Comparison of ENCODE assay signal across 8 cellular contexts in the genomic region with DNA sequence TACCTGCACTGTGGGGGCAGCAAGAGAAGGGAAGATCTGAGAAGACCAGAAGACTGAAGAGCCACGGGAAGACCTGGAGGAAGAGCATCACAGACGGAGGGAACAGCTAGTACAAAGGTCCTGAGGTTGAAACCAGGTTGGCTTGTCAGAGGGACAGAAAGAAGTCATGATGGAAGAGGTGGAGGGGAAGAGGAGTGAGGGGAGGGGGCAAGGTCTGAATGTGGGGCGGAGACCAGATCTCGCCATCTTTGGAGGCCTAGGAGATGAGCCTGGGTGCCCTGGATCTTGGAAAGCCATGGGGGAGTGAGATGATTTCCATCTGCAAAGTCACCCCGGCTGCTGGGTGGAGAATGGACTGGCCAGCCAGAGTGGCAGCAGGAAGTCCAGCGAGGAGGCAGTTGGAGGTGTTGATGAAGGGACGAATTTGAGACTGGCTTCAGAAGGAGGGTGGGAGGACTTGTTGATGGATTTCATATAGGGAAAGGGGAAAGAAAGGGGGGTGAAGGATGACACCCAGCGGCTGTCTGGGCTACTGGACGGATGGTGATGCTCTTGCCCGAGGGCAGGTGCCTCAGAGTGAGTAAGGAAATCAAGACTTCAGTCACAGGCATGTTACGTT. TPM values are rescaled to one million over a fixed set of nuclear protein-coding genes. Genes with fewer than 3 reads are reported as not detected.
DNase-seq lines count a peak whose midpoint lies in the region; ATAC-seq and TF ChIP-seq lines count a peak whose summit lies in the region.

No MANE protein-coding gene starts in this region.

- peak overlapping the region; percentile 88 for H3K27ac Mint-ChIP-seq in activated T-helper 2 cell treated with anti-CD3 and anti-CD28 coated beads, Interferon-gamma antibody, Interleukin-2, Interleukin-4, amounts not matched to agents 10 μg/mL and 5 μg/mL and 100 μg/mL, durations not matched to agents 14 hours and 24 hours and 36 hours

- intact Hi-C loops in activated T-helper 2 cell treated with anti-CD3 and anti-CD28 coated beads, Interferon-gamma antibody, Interleukin-2, Interleukin-4, amounts not matched to agents 10 μg/mL and 5 μg/mL and 100 μg/mL, durations not matched to agents 14 hours and 24 hours and 36 hours (cut with micrococcal nuclease), result no loop called here
- intact Hi-C loops in left lung (cut with DNase I) (no loop called here), testis (cut with DNase I; ENCODE audit: low total_unique reads) (no loop called here)

- no peak for TF ChIP-seq CTCF in left lung (IDR thresholded peaks at IDR 0.05)
- no peak for TF ChIP-seq CTCF in testis (IDR thresholded peaks at IDR 0.05)

- DNase-seq in activated T-cell treated with anti-CD3 and anti-CD28 coated beads, Interleukin-2, amount 50 U/mL, for 4 hours, result no peak
- no peak for DNase-seq in activated T-cell treated with anti-CD3 and anti-CD28 coated beads for 4 hours
- DNase-seq in activated T-helper 2 cell treated with anti-CD3 and anti-CD28 coated beads, Interferon-gamma antibody, Interleukin-2, Interleukin-4, amounts not matched to agents 10 μg/mL and 5 μg/mL and 100 μg/mL, durations not matched to agents 14 hours and 24 hours and 36 hours (ENCODE audit: low spot score), result no peak
- peak in 1 of 2 donors; percentile 27 for DNase-seq in left lung
- no peak for DNase-seq in testis
- no peak for DNase-seq in cerebellum (ENCODE audit: low spot score)

- H3K9me3 ChIP-seq in left lung (no peaks in the 10 kb centered on the region), testis (no peaks in the 10 kb centered on the region)

- H3K4me3 ChIP-seq in left lung (peak overlapping the region in 1 of 2 donors; percentile 46), testis (no peak overlapping the region)

- H3K27ac ChIP-seq in left lung (peak overlapping the region; percentile 88 to 91), testis (peak overlapping the region; percentile 94 to 97)

- no peaks in the 10 kb centered on the region for H3K9me3 Mint-ChIP-seq in activated T-cell treated with anti-CD3 and anti-CD28 coated beads, Interleukin-2, amount 50 U/mL, for 4 hours
- no peaks in the 10 kb centered on the region for H3K9me3 Mint-ChIP-seq in activated T-helper 2 cell treated with anti-CD3 and anti-CD28 coated beads, Interferon-gamma antibody, Interleukin-2, Interleukin-4, amounts not matched to agents 10 μg/mL and 5 μg/mL and 100 μg/mL, durations not matched to agents 14 hours and 24 hours and 36 hours

- H3K27me3 Mint-ChIP-seq in activated T-cell treated with anti-CD3 and anti-CD28 coated beads, Interleukin-2, amount 50 U/mL, for 4 hours (ENCODE audit: low read depth), result peaks cover 4% of the 10 kb centered on the region
- H3K27me3 Mint-ChIP-seq in activated T-helper 2 cell treated with anti-CD3 and anti-CD28 coated beads, Interferon-gamma antibody, Interleukin-2, Interleukin-4, amounts not matched to agents 10 μg/mL and 5 μg/mL and 100 μg/mL, durations not matched to agents 14 hours and 24 hours and 36 hours (ENCODE audit: low read depth), result peaks cover 3% of the 10 kb centered on the region

- no peaks in the 10 kb centered on the region for H3K27me3 ChIP-seq in left lung
- H3K27me3 ChIP-seq in testis, result no peaks in the 10 kb centered on the region

- no peak for ATAC-seq in activated T-cell treated with anti-CD3 and anti-CD28 coated beads, Interleukin-2, amount 50 U/mL, for 4 hours
- ATAC-seq in left lung (no peak), GM19324 (IDR thresholded peaks at IDR 0.05; ENCODE audit: low FRiP score, unreplicated experiment) (no peak), GM21737 (IDR thresholded peaks at IDR 0.05; ENCODE audit: unreplicated experiment) (no peak)

- no peak for TF ChIP-seq POLR2A in testis (IDR thresholded peaks at IDR 0.05)

- H3K4me1 ChIP-seq in left lung, result peaks cover 6 to 21% of the 10 kb centered on the region in 2 donors
- H3K4me1 ChIP-seq in testis, result peaks cover 7% of the 10 kb centered on the region

- H3K4me3 Mint-ChIP-seq in activated T-cell treated with anti-CD3 and anti-CD28 coated beads, Interleukin-2, amount 50 U/mL, for 4 hours, result peak overlapping the region; percentile 82
- H3K4me3 Mint-ChIP-seq in activated T-helper 2 cell treated with anti-CD3 and anti-CD28 coated beads, Interferon-gamma antibody, Interleukin-2, Interleukin-4, amounts not matched to agents 10 μg/mL and 5 μg/mL and 100 μg/mL, durations not matched to agents 14 hours and 24 hours and 36 hours (ENCODE audit: low read depth), result peak overlapping the region; percentile 47

- H3K4me1 Mint-ChIP-seq in activated T-cell treated with anti-CD3 and anti-CD28 coated beads, Interleukin-2, amount 50 U/mL, for 4 hours (ENCODE audit: low read depth), result peaks cover 23% of the 10 kb centered on the region
- H3K4me1 Mint-ChIP-seq in activated T-helper 2 cell treated with anti-CD3 and anti-CD28 coated beads, Interferon-gamma antibody, Interleukin-2, Interleukin-4, amounts not matched to agents 10 μg/mL and 5 μg/mL and 100 μg/mL, durations not matched to agents 14 hours and 24 hours and 36 hours (ENCODE audit: low read depth), result peaks cover 28% of the 10 kb centered on the region

- WGBS in testis, 2 donors, result 60 to 77% methylated on average over 11 of the region's 11 CpGs

- H3K36me3 Mint-ChIP-seq in activated T-cell treated with anti-CD3 and anti-CD28 coated beads, Interleukin-2, amount 50 U/mL, for 4 hours (ENCODE audit: insufficient read depth), result peaks cover 1% of the 10 kb centered on the region
- H3K36me3 Mint-ChIP-seq in activated T-helper 2 cell treated with anti-CD3 and anti-CD28 coated beads, Interferon-gamma antibody, Interleukin-2, Interleukin-4, amounts not matched to agents 10 μg/mL and 5 μg/mL and 100 μg/mL, durations not matched to agents 14 hours and 24 hours and 36 hours (ENCODE audit: low read depth), result peaks cover 4% of the 10 kb centered on the region

- H3K36me3 ChIP-seq in left lung (no peaks in the 10 kb centered on the region), testis (ENCODE audit: low read depth, missing control alignments) (no peaks in the 10 kb centered on the region)

RNA-seq across cellular contexts. Expression of gene UBC, which starts 14.6 kb away (rescaled TPM):
- 100 to 1,000 TPM; 856 to 923 (median 865) TPM for total RNA-seq in activated T-cell treated with anti-CD3 and anti-CD28 coated beads, Interleukin-2, amount 50 U/mL, for 4 hours
- total RNA-seq in activated T-helper 2 cell treated with anti-CD3 and anti-CD28 coated beads, Interferon-gamma antibody, Interleukin-2, Interleukin-4, amounts not matched to agents 10 μg/mL and 5 μg/mL and 100 μg/mL, durations not matched to agents 14 hours and 24 hours and 36 hours, result 831 and 874 TPM in 2 replicates
- total RNA-seq in left lung (1,000 to 10,000 TPM in 1 of 2 donors, 100 to 1,000 TPM in 1; 933 to 1,095 TPM), testis (1,000 to 10,000 TPM; 1,262 to 1,458 TPM), cerebellum (507 TPM)
- 2,678 TPM for polyA plus RNA-seq in testis (ENCODE audit: insufficient read depth, low read depth, low replicate concordance)

RNA-seq across cellular contexts. Expression of gene DHX37, which starts 59.9 kb away (rescaled TPM):
- total RNA-seq in activated T-cell treated with anti-CD3 and anti-CD28 coated beads, Interleukin-2, amount 50 U/mL, for 4 hours, result 10 to 100 TPM; 85.1 to 86.3 (median 85.2) TPM
- 42.8 and 43.7 TPM in 2 replicates for total RNA-seq in activated T-helper 2 cell treated with anti-CD3 and anti-CD28 coated beads, Interferon-gamma antibody, Interleukin-2, Interleukin-4, amounts not matched to agents 10 μg/mL and 5 μg/mL and 100 μg/mL, durations not matched to agents 14 hours and 24 hours and 36 hours
- total RNA-seq in left lung, result 10 to 100 TPM; 12.1 to 20.3 TPM
- total RNA-seq in testis, result 10 to 100 TPM; 14.8 to 26.4 TPM
- 12.5 TPM for polyA plus RNA-seq in testis (ENCODE audit: insufficient read depth, low read depth, low replicate concordance)
- 8.6 TPM for total RNA-seq in cerebellum
